In genomic region chr4:39278476-39278875, GRCh38 we compare ENCODE assay signal across 24 cellular contexts.
"Had no signal": no experiment of that assay in that cellular context is flagged by ENCODE, and none has a peak within 500 bp of the region (broad histone marks: within the 10 kb centered on the region; RNA-seq: fewer than 3 reads in every experiment).

No MANE protein-coding gene starts in this region.

- DNase-seq: Kasumi-1, MV-4-11, NCI-H1048, NCI-H1105, NCI-H1417, NCI-H146, NCI-H1694 treated with DMSO at 0.1 percent for 48 hours, NCI-H1930, NCI-H2081, NCI-H2107, NCI-H2171, NCI-H226, NCI-H446, NCI-H510A, NCI-H524 treated with DMSO at 0.1 percent for 48 hours, NCI-H69, NCI-H774, Right ventricle myocardium superior, RPMI8226, SIG-M5, SK-N-SH, SW 1271 had no signal

- H3K27ac ChIP-seq: KMS-11, SJSA1 had no signal
